In the genomic region with DNA sequence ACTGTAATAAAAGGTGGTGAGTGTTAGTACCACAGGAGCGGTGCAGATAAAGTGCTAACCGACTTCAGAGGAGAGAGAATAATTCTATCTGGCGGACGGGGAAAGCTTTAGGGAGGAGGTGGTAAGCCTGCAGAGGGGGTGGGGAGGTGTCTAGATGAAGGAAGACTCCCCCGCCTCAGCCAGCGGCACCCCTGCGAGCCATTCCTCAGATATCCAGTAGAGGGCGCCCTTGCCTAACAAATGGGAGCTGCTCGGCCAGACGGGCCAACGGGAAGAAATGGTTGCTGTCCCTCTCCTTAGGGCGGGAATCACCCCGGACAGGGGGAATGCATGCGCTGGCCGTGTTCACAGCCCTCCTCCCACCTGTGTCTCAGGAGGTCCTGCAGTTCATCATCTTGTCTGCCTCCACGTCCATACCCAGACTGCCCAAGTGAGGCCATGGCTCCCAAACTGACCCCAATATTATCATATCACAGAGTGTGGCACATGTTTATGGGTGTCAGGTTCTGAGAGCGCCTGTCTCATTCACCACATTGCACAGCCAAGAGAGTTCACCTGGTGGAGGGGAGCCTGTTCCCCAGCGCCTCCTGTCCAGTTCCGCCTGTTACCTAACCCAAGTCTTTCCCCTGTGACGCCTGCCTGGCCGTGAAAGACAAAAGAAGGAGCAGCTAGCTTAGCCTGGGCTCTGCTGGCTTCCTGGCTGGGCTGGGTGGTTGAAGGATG, we compare ENCODE assay signal across 8 cellular contexts.
DNase-seq lines count a peak whose midpoint lies in the region; TF ChIP-seq lines count a peak whose summit lies in the region.

No MANE protein-coding gene starts in this region.

- DNase-seq in DMS153 treated with DMSO at 0.1 percent for 48 hours (lab: John Stamatoyannopoulos, UW; ENCODE audit: unreplicated experiment) = peak; percentile 57
- peak; percentile 63 for DNase-seq in H4 (ENCODE audit: low spot score)
- DNase-seq in NAMALWA (ENCODE audit: low spot score) = peak; percentile 82
- peak; percentile 76 for DNase-seq in SK-MEL-5 (ENCODE audit: low read depth, low spot score)
- DNase-seq in activated naive CD4-positive, alpha-beta T cell (lab: John Stamatoyannopoulos, UW) = peak; percentile 40 to 62 (median 50)
- DNase-seq in head of caudate nucleus = peak; percentile 79 to 94 (median 86)
- peak; percentile 84 to 94 (median 89) for DNase-seq in ovary
- DNase-seq in tibial artery = peak; percentile 73 to 87

- in situ Hi-C loops in SK-MEL-5 (cut with HindIII; ENCODE audit: low pct_unique_long_range_greater_than_20kb, low sequenced_read_pairs) = no loop called here

- peaks cover 2% of the 10 kb centered on the region for H3K4me1 ChIP-seq in ovary (ENCODE audit: insufficient read depth)
- peaks cover 0 to 4% (median 0%) of the 10 kb centered on the region in 4 donors for H3K4me1 ChIP-seq in tibial artery

- intact Hi-C loops in head of caudate nucleus (cut with DNase I) (loop anchor here (2.0 kb wide), 1 partner anchor 40 kb away; no protein-coding TSS in a partner anchor), ovary (cut with DNase I) (loop anchor here in 3 of 4 donors (1.0 to 10.0 kb wide), 4 partner anchors 39 to 904 kb away; no protein-coding TSS in a partner anchor), tibial artery (cut with DNase I; ENCODE audit: low total_unique reads) (loop anchor here (5.0 kb wide), 2 partner anchors 41 to 906 kb away; no protein-coding TSS in a partner anchor)

- H3K27me3 ChIP-seq in ovary (no peaks in the 10 kb centered on the region), tibial artery (peaks cover 0 to 14% of the 10 kb centered on the region in 2 donors)

- no peaks in the 10 kb centered on the region for H3K9me3 ChIP-seq in ovary
- H3K9me3 ChIP-seq in tibial artery = no peaks in the 10 kb centered on the region

- no peaks in the 10 kb centered on the region for H3K36me3 ChIP-seq in ovary
- no peaks in the 10 kb centered on the region for H3K36me3 ChIP-seq in tibial artery

- peak; percentile 12 for TF ChIP-seq POLR2A in ovary (IDR thresholded peaks at IDR 0.05)

- WGBS in ovary, 3 donors = 21 to 23% (median 22%) methylated on average over 21 of the region's 21 CpGs

- TF ChIP-seq CTCF in ovary (IDR thresholded peaks at IDR 0.05) = peak; percentile 94 to 97 (median 95)
- peak; percentile 93 to 94 for TF ChIP-seq CTCF in tibial artery (IDR thresholded peaks at IDR 0.05)

- no peak overlapping the region for H3K27ac ChIP-seq in ovary
- H3K27ac ChIP-seq in tibial artery = no peak overlapping the region

- no peak for TF ChIP-seq EP300 in ovary (IDR thresholded peaks at IDR 0.05)

- no peak overlapping the region for H3K4me3 ChIP-seq in ovary
- no peak overlapping the region for H3K4me3 ChIP-seq in tibial artery
